Comparison of ENCODE assay signal across 8 cellular contexts in the genomic region with DNA sequence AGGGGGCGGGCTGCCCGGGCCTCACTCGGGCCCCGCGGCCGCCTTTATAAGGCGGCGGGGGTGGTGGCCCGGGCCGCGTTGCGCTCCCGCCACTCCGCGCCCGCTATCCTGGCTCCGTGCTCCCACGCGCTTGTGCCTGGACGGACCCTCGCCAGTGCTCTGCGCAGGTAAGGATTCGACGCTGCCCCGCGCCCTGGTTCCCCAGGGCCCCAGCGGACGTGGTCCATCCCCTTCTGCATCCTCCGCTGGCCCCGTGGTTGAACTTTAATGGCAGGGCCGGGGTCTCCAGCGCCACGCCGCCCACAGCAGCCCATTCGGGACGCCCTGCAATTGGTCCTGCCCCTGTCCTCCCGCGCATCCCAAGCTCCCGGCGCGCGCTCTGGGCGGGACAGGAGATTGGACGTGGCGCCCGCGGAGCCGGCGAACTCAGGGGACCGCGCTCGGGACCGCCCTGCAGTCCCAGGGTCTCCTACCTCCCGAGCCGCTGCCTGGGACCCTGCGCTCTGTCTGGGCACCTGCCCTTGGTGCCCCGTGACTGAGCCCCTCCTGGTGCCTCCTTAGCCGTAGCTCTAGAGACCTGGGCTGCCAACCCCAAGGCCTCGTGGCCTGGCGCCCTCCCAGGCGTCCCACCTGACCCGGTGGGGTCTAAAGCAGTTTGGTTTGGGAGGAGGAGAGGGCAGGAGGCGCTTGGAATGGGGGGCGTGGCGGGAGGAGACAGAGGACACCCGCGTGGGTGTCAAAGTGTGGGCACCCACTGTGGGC. TPM values are rescaled to one million over a fixed set of nuclear protein-coding genes. Genes with fewer than 3 reads are reported as not detected.
DNase-seq lines count a peak whose midpoint lies in the region; ATAC-seq and TF ChIP-seq lines count a peak whose summit lies in the region.

TSS of gene ALPL (plus strand) at position 73 of the 762 bp plus-strand sequence. CDS start 44,659 bp downstream, outside the sequence.

- H3K27me3 Mint-ChIP-seq in activated T-helper 17 cell treated with anti-CD3 and anti-CD28 coated beads, Interleukin-2, amount 50 U/mL, for 72 hours = peaks cover 34% of the 10 kb centered on the region

- H3K27me3 ChIP-seq in H7 (ENCODE audit: control insufficient read depth, insufficient read depth, low read length) (peaks cover 6% of the 10 kb centered on the region), hepatocyte (peaks cover 34% of the 10 kb centered on the region), psoas muscle (ENCODE audit: insufficient read depth in 3 of 3, low read length in 2 of 3) (peaks cover 0 to 55% (median 13%) of the 10 kb centered on the region in 3 donors)

- no peaks in the 10 kb centered on the region for H3K9me3 Mint-ChIP-seq in activated T-helper 17 cell treated with anti-CD3 and anti-CD28 coated beads, Interleukin-2, amount 50 U/mL, for 72 hours

- peak within 1 kb of the TSS; percentile 52 for H3K4me3 Mint-ChIP-seq in activated T-helper 17 cell treated with anti-CD3 and anti-CD28 coated beads, Interleukin-2, amount 50 U/mL, for 72 hours

- no peaks in the 10 kb centered on the region for H4K20me1 ChIP-seq in hepatocyte (ENCODE audit: insufficient read depth, poor library complexity, severe bottlenecking)

- H3K4me2 ChIP-seq in hepatocyte = peak within 1 kb of the TSS; percentile 81

- 4% methylated on average over 45 of the region's 67 CpGs for WGBS in hepatocyte (ENCODE audit: low lambda C conversion rate, missing lambda C conversion rate)
- WGBS in psoas muscle, 3 donors = 5 to 11% (median 8%) methylated on average over 42 to 67 of the region's 67 CpGs

- intact Hi-C loops in psoas muscle (cut with DNase I) = loop anchor here (2.0 to 5.0 kb wide), 3 partner anchors 65 to 149 kb away; no protein-coding TSS in a partner anchor

- no peaks in the 10 kb centered on the region for H3K79me2 ChIP-seq in hepatocyte

- DNase-seq in H7 = peak; percentile 81
- no peak for DNase-seq in hepatocyte (ENCODE audit: low spot score)
- no peak for DNase-seq in psoas muscle
- no peak for DNase-seq in NCI-H748 (lab: John Stamatoyannopoulos, UW; ENCODE audit: unreplicated experiment)
- DNase-seq in substantia nigra (lab: John Stamatoyannopoulos, UW) = no peak

- H3K9me3 ChIP-seq in hepatocyte (ENCODE audit: low read depth) (no peaks in the 10 kb centered on the region), psoas muscle (no peaks in the 10 kb centered on the region)

- TF ChIP-seq CTCF in hepatocyte (IDR thresholded peaks at IDR 0.05; ENCODE audit: poor library complexity) (no peak), psoas muscle (IDR thresholded peaks at IDR 0.05) (peak; percentile 17)

- H3K4me3 ChIP-seq in H7 (ENCODE audit: insufficient read depth, low read depth, low read length) (peak within 1 kb of the TSS; percentile 91), hepatocyte (no peak within 1 kb of the TSS), psoas muscle (peak within 1 kb of the TSS; percentile 45)

- H3K36me3 Mint-ChIP-seq in activated T-helper 17 cell treated with anti-CD3 and anti-CD28 coated beads, Interleukin-2, amount 50 U/mL, for 72 hours (ENCODE audit: low read depth) = no peaks in the 10 kb centered on the region

- no peak within 1 kb of the TSS for H3K27ac ChIP-seq in hepatocyte
- no peak within 1 kb of the TSS for H3K27ac ChIP-seq in psoas muscle
- no peak within 1 kb of the TSS for H3K27ac ChIP-seq in substantia nigra (ENCODE audit: low read depth, low read length, poor library complexity, severe bottlenecking)

- peaks cover 5% of the 10 kb centered on the region for H3K4me1 Mint-ChIP-seq in activated T-helper 17 cell treated with anti-CD3 and anti-CD28 coated beads, Interleukin-2, amount 50 U/mL, for 72 hours

- H2AFZ ChIP-seq in hepatocyte = peak within 1 kb of the TSS; percentile 20

- peak; percentile 19 for ATAC-seq in activated T-helper 17 cell treated with anti-CD3 and anti-CD28 coated beads, Interleukin-2, amount 50 U/mL, for 72 hours (replicated peaks)
- ATAC-seq in psoas muscle (no peak), GM18867 (IDR thresholded peaks at IDR 0.05; ENCODE audit: unreplicated experiment) (no peak), HG02678 (IDR thresholded peaks at IDR 0.05; ENCODE audit: unreplicated experiment) (no peak)

- H3K9me2 ChIP-seq in hepatocyte (replicated peaks; ENCODE audit: insufficient read depth) = no peaks in the 10 kb centered on the region

- no peaks in the 10 kb centered on the region for H3K4me1 ChIP-seq in hepatocyte (ENCODE audit: insufficient read depth)
- no peaks in the 10 kb centered on the region for H3K4me1 ChIP-seq in psoas muscle

- H3K36me3 ChIP-seq in H7 (replicated peaks; ENCODE audit: control insufficient read depth, insufficient read depth, low read length) (no peaks in the 10 kb centered on the region), hepatocyte (replicated peaks; ENCODE audit: insufficient read depth, low read depth) (no peaks in the 10 kb centered on the region), psoas muscle (ENCODE audit: insufficient read depth in 1 of 2, low read depth in 1 of 2) (no peaks in the 10 kb centered on the region)

- H3K27ac Mint-ChIP-seq in activated T-helper 17 cell treated with anti-CD3 and anti-CD28 coated beads, Interleukin-2, amount 50 U/mL, for 72 hours = no peak within 1 kb of the TSS

RNA-seq across cellular contexts. Expression of gene ALPL, which starts in this region (rescaled TPM):
- 181 and 187 TPM in 2 replicates for total RNA-seq in H7 (2014; rRNA removed; shearing (Covaris generic))
- total RNA-seq in activated T-helper 17 cell treated with anti-CD3 and anti-CD28 coated beads, Interleukin-2, amount 50 U/mL, for 72 hours = not detected
- total RNA-seq in hepatocyte (1.6 and 2.2 TPM in 2 replicates), psoas muscle (1 to 10 TPM; 1.3 to 2.0 (median 1.5) TPM)
- polyA plus RNA-seq in hepatocyte (1.6 and 6.0 TPM in 2 replicates), psoas muscle (under 1 TPM; 0.73 to 0.96 (median 0.82) TPM)

Comparison
In these comparisons a context has a peak if more than half of its experiments do, and no peak if none do; other contexts are left out.
1. RNA of gene ALPL (total RNA-seq): 181 to 187 TPM in H7; 1.6 to 2.2 TPM in hepatocyte, 1.3 to 2.0 TPM in psoas muscle and not detected in activated T-helper 17 cell treated with anti-CD3 and anti-CD28 coated beads, Interleukin-2, amount 50 U/mL, for 72 hours; every median in the first group is over 10 times any median in the second.
2. Peak in ATAC-seq in activated T-helper 17 cell treated with anti-CD3 and anti-CD28 coated beads, Interleukin-2, amount 50 U/mL, for 72 hours; RNA of the gene not detected or under 1 TPM.